Comparison of ENCODE assay signal across 21 cellular contexts in genomic region chr12:50740307-50740706, GRCh38. TPM values are rescaled to one million over a fixed set of nuclear protein-coding genes. Genes with fewer than 3 reads are reported as not detected.
DNase-seq lines count a peak whose midpoint lies in the region; ATAC-seq and TF ChIP-seq lines count a peak whose summit lies in the region.
"Had no signal": no experiment of that assay in that cellular context is flagged by ENCODE, and none has a peak within 500 bp of the region (broad histone marks: within the 10 kb centered on the region; RNA-seq: fewer than 3 reads in every experiment).

No MANE protein-coding gene starts in this region.

- TF ChIP-seq CTCF in fibroblast of pulmonary artery (IDR thresholded peaks at IDR 0.05; ENCODE audit: low read length, missing control alignments): no peak

- H3K36me3 ChIP-seq in GM23248 (ENCODE audit: low read depth): 0 out of 2 replicates have a peak, but pooled peaks cover 11% of the 10 kb centered on the region

- H3K27me3 Mint-ChIP-seq in activated CD4-positive, alpha-beta memory T cell treated with anti-CD3 and anti-CD28 coated beads for 36 hours: no peaks in the 10 kb centered on the region
- no peaks in the 10 kb centered on the region for H3K27me3 Mint-ChIP-seq in activated CD4-positive, alpha-beta memory T cell treated with anti-CD3 and anti-CD28 coated beads, Interleukin-2, amount 10 ng/mL, durations not matched to agents 7 days and 5 days
- H3K27me3 Mint-ChIP-seq in activated CD8-positive, alpha-beta T cell treated with anti-CD3 and anti-CD28 coated beads, Interleukin-2, amount 10 ng/mL, durations not matched to agents 7 days and 5 days (ENCODE audit: low read depth): no peaks in the 10 kb centered on the region
- H3K27me3 Mint-ChIP-seq: dendritic cell treated with granulocyte-macrophage colony-stimulating factor and Interleukin-4, amounts not matched to agents 40 ng/mL and 50 ng/mL, for 4 days had no signal

- intact Hi-C loops in activated CD4-positive, alpha-beta memory T cell treated with anti-CD3 and anti-CD28 coated beads for 36 hours (cut with micrococcal nuclease): no loop called here

- CTCF ChIA-PET in activated CD4-positive, alpha-beta memory T cell treated with anti-CD3 and anti-CD28 coated beads for 36 hours (lab: Charles Lee): interaction anchor here (1.0 kb wide), 1 partner anchor 235 kb away, joined by 3 read pairs; no protein-coding TSS in a partner anchor
- CTCF ChIA-PET in activated CD4-positive, alpha-beta memory T cell treated with anti-CD3 and anti-CD28 coated beads, Interleukin-2, amount 10 ng/mL, durations not matched to agents 7 days and 5 days (lab: Charles Lee): interaction anchor here (1.6 kb wide), 1 partner anchor 236 kb away, joined by 4 read pairs; the partner anchor contains the start of gene DIP2B
- CTCF ChIA-PET in activated CD8-positive, alpha-beta T cell treated with anti-CD3 and anti-CD28 coated beads, Interleukin-2, amount 10 ng/mL, durations not matched to agents 7 days and 5 days (lab: Charles Lee): interaction anchor here (1.0 to 1.6 kb wide), 2 partner anchors 25 to 236 kb away, joined by 4 to 5 read pairs; partner anchors contain the start of gene DIP2B

- no peaks in the 10 kb centered on the region for H3K4me1 ChIP-seq in GM23248 (ENCODE audit: insufficient read depth)
- H3K4me1 ChIP-seq: Caco-2 had no signal

- no peaks in the 10 kb centered on the region for H3K9me2 ChIP-seq in GM23248 (ENCODE audit: insufficient read depth)

- H3K27me3 ChIP-seq in GM23248 (replicated peaks; ENCODE audit: insufficient read depth): no peaks in the 10 kb centered on the region
- H3K27me3 ChIP-seq: BE2C, cardiac muscle cell had no signal

- DNase-seq in activated CD4-positive, alpha-beta memory T cell treated with anti-CD3 and anti-CD28 coated beads for 36 hours: peak; percentile 32
- DNase-seq in activated CD4-positive, alpha-beta memory T cell treated with anti-CD3 and anti-CD28 coated beads, Interleukin-2, amount 10 ng/mL, durations not matched to agents 7 days and 5 days: no peak
- DNase-seq in GM23248 (peak; percentile 63), fibroblast of pulmonary artery (ENCODE audit: low read depth) (peak; percentile 33), DMS79 (lab: John Stamatoyannopoulos, UW) (no peak), SKM-1 treated with dmso at 0.1 percent for 144 hours (lab: John Stamatoyannopoulos, UW; ENCODE audit: unreplicated experiment) (no peak)
- DNase-seq in activated CD8-positive, alpha-beta T cell treated with anti-CD3 and anti-CD28 coated beads, Interleukin-2, amount 10 ng/mL, durations not matched to agents 7 days and 5 days: no peak
- DNase-seq: activated CD4-positive, alpha-beta T cell treated with anti-CD3 and anti-CD28 coated beads for 4 hours; activated T-cell treated with anti-CD3 and anti-CD28 coated beads, Interleukin-2, amount 50 U/mL, for 48 hours; BE2C; Caco-2; H9; hippocampal formation; islet precursor cell; NCI-H1417; NCI-H524; small intestine; stimulated activated CD4-positive, alpha-beta T cell treated with anti-CD3 and anti-CD28 coated beads, Interleukin-4, amount 100 ng/mL, for 24 hours had no signal

- H3K4me3 ChIP-seq in GM23248 (no peak overlapping the region), fibroblast of pulmonary artery (replicated peaks; ENCODE audit: low read depth, low read length) (no peak overlapping the region)
- H3K4me3 ChIP-seq: cardiac muscle cell had no signal

- WGBS in GM23248 (ENCODE audit: low coverage in 1 of 2, low lambda C conversion rate in 2 of 2, missing lambda C conversion rate in 2 of 2), 2 experiments: 65 to 71% methylated on average over 2 of the region's 2 CpGs

- H3F3A ChIP-seq in GM23248 (ENCODE audit: insufficient read depth): no peaks in the 10 kb centered on the region; the same call in none of the 2 replicates

- H3K27ac Mint-ChIP-seq in activated CD4-positive, alpha-beta memory T cell treated with anti-CD3 and anti-CD28 coated beads for 36 hours: peak overlapping the region; percentile 74
- no peak overlapping the region for H3K27ac Mint-ChIP-seq in activated CD4-positive, alpha-beta memory T cell treated with anti-CD3 and anti-CD28 coated beads, Interleukin-2, amount 10 ng/mL, durations not matched to agents 7 days and 5 days
- peak overlapping the region; percentile 50 for H3K27ac Mint-ChIP-seq in activated CD8-positive, alpha-beta T cell treated with anti-CD3 and anti-CD28 coated beads, Interleukin-2, amount 10 ng/mL, durations not matched to agents 7 days and 5 days
- H3K27ac Mint-ChIP-seq: dendritic cell treated with granulocyte-macrophage colony-stimulating factor and Interleukin-4, amounts not matched to agents 40 ng/mL and 50 ng/mL, for 4 days had no signal

- no peak overlapping the region for H3K27ac ChIP-seq in GM23248
- H3K27ac ChIP-seq: cardiac muscle cell had no signal

- no peak overlapping the region for H3K9ac ChIP-seq in GM23248

- POLR2A ChIA-PET in activated CD4-positive, alpha-beta memory T cell treated with anti-CD3 and anti-CD28 coated beads for 36 hours (lab: Charles Lee): no interaction called here
- POLR2A ChIA-PET in activated CD4-positive, alpha-beta memory T cell treated with anti-CD3 and anti-CD28 coated beads, Interleukin-2, amount 10 ng/mL, durations not matched to agents 7 days and 5 days (lab: Charles Lee): interaction anchor here (1.3 kb wide), 1 partner anchor 9 kb away, joined by 3 read pairs; no protein-coding TSS in a partner anchor
- POLR2A ChIA-PET in activated CD8-positive, alpha-beta T cell treated with anti-CD3 and anti-CD28 coated beads, Interleukin-2, amount 10 ng/mL, durations not matched to agents 7 days and 5 days (lab: Charles Lee): no interaction called here

- ATAC-seq in activated CD8-positive, alpha-beta T cell treated with anti-CD3 and anti-CD28 coated beads, Interleukin-2, amount 10 ng/mL, durations not matched to agents 7 days and 5 days: no peak
- ATAC-seq in HG02678 (IDR thresholded peaks at IDR 0.05; ENCODE audit: unreplicated experiment): no peak

- no peak overlapping the region for H2AFZ ChIP-seq in GM23248

- no peak overlapping the region for H3K4me3 Mint-ChIP-seq in activated CD4-positive, alpha-beta memory T cell treated with anti-CD3 and anti-CD28 coated beads for 36 hours
- no peak overlapping the region for H3K4me3 Mint-ChIP-seq in activated CD4-positive, alpha-beta memory T cell treated with anti-CD3 and anti-CD28 coated beads, Interleukin-2, amount 10 ng/mL, durations not matched to agents 7 days and 5 days
- H3K4me3 Mint-ChIP-seq in activated CD8-positive, alpha-beta T cell treated with anti-CD3 and anti-CD28 coated beads, Interleukin-2, amount 10 ng/mL, durations not matched to agents 7 days and 5 days: no peak overlapping the region
- H3K4me3 Mint-ChIP-seq: dendritic cell treated with granulocyte-macrophage colony-stimulating factor and Interleukin-4, amounts not matched to agents 40 ng/mL and 50 ng/mL, for 4 days; H9 had no signal

- no peaks in the 10 kb centered on the region for H3K9me3 ChIP-seq in GM23248 (ENCODE audit: low read depth)
- H3K9me3 ChIP-seq: BE2C, Caco-2 had no signal

- no peaks in the 10 kb centered on the region for H3K79me2 ChIP-seq in GM23248 (ENCODE audit: insufficient read depth)

- in situ Hi-C loops in GM23248 (cut with MboI): no loop called here

- no peak overlapping the region for H3K4me2 ChIP-seq in GM23248 (ENCODE audit: unreplicated experiment)

- peaks cover 8% of the 10 kb centered on the region for H3K4me1 Mint-ChIP-seq in activated CD4-positive, alpha-beta memory T cell treated with anti-CD3 and anti-CD28 coated beads for 36 hours (ENCODE audit: low read depth)
- peaks cover 4% of the 10 kb centered on the region for H3K4me1 Mint-ChIP-seq in activated CD4-positive, alpha-beta memory T cell treated with anti-CD3 and anti-CD28 coated beads, Interleukin-2, amount 10 ng/mL, durations not matched to agents 7 days and 5 days
- no peaks in the 10 kb centered on the region for H3K4me1 Mint-ChIP-seq in activated CD8-positive, alpha-beta T cell treated with anti-CD3 and anti-CD28 coated beads, Interleukin-2, amount 10 ng/mL, durations not matched to agents 7 days and 5 days (ENCODE audit: low read depth)
- H3K4me1 Mint-ChIP-seq: H9 had no signal

- H3K9me3 Mint-ChIP-seq in activated CD4-positive, alpha-beta memory T cell treated with anti-CD3 and anti-CD28 coated beads for 36 hours: no peaks in the 10 kb centered on the region
- no peaks in the 10 kb centered on the region for H3K9me3 Mint-ChIP-seq in activated CD4-positive, alpha-beta memory T cell treated with anti-CD3 and anti-CD28 coated beads, Interleukin-2, amount 10 ng/mL, durations not matched to agents 7 days and 5 days
- no peaks in the 10 kb centered on the region for H3K9me3 Mint-ChIP-seq in activated CD8-positive, alpha-beta T cell treated with anti-CD3 and anti-CD28 coated beads, Interleukin-2, amount 10 ng/mL, durations not matched to agents 7 days and 5 days (ENCODE audit: insufficient read depth)
- H3K9me3 Mint-ChIP-seq: dendritic cell treated with granulocyte-macrophage colony-stimulating factor and Interleukin-4, amounts not matched to agents 40 ng/mL and 50 ng/mL, for 4 days; H9 had no signal

- no peaks in the 10 kb centered on the region for H4K20me1 ChIP-seq in GM23248 (ENCODE audit: insufficient read depth)

- peaks cover 45% of the 10 kb centered on the region for H3K36me3 Mint-ChIP-seq in activated CD4-positive, alpha-beta memory T cell treated with anti-CD3 and anti-CD28 coated beads for 36 hours
- peaks cover 45% of the 10 kb centered on the region for H3K36me3 Mint-ChIP-seq in activated CD4-positive, alpha-beta memory T cell treated with anti-CD3 and anti-CD28 coated beads, Interleukin-2, amount 10 ng/mL, durations not matched to agents 7 days and 5 days (ENCODE audit: low read depth)
- peaks cover 46% of the 10 kb centered on the region for H3K36me3 Mint-ChIP-seq in activated CD8-positive, alpha-beta T cell treated with anti-CD3 and anti-CD28 coated beads, Interleukin-2, amount 10 ng/mL, durations not matched to agents 7 days and 5 days (ENCODE audit: low read depth)

RNA-seq across cellular contexts. Expression of gene ATF1, which starts 23.6 kb away (rescaled TPM):
- 10 to 100 TPM; 50.1 to 50.5 TPM for total RNA-seq in activated CD4-positive, alpha-beta memory T cell treated with anti-CD3 and anti-CD28 coated beads for 36 hours
- 10 to 100 TPM; 44.0 to 48.3 TPM for total RNA-seq in activated CD4-positive, alpha-beta memory T cell treated with anti-CD3 and anti-CD28 coated beads, Interleukin-2, amount 10 ng/mL, durations not matched to agents 7 days and 5 days
- 21.1 and 24.0 TPM in 2 replicates for total RNA-seq in GM23248 (2014; rRNA removed; shearing (Covaris generic))
- 30.6 and 33.1 TPM in 2 replicates for polyA plus RNA-seq in GM23248 (2016; fragmentation: Nextera tagmentation; extraction: Ambion mirVana)
- 10 to 100 TPM; 35.4 to 36.7 TPM for total RNA-seq in activated CD8-positive, alpha-beta T cell treated with anti-CD3 and anti-CD28 coated beads, Interleukin-2, amount 10 ng/mL, durations not matched to agents 7 days and 5 days

Comparison
In these comparisons a context has a peak if more than half of its experiments do, and no peak if none do; other contexts are left out.
1. DNase-seq: peak in activated CD4-positive, alpha-beta memory T cell treated with anti-CD3 and anti-CD28 coated beads for 36 hours (single experiment), GM23248 (single experiment) and fibroblast of pulmonary artery (single experiment); none in activated CD4-positive, alpha-beta memory T cell treated with anti-CD3 and anti-CD28 coated beads, Interleukin-2, amount 10 ng/mL, durations not matched to agents 7 days and 5 days (single experiment), activated CD8-positive, alpha-beta T cell treated with anti-CD3 and anti-CD28 coated beads, Interleukin-2, amount 10 ng/mL, durations not matched to agents 7 days and 5 days (single experiment), DMS79 (single experiment) and SKM-1 treated with dmso at 0.1 percent for 144 hours (single experiment).